ENCODE assay signal across 7 cellular contexts in genomic region chr14:37150414-37150813, GRCh38. TPM values are rescaled to one million over a fixed set of nuclear protein-coding genes. Genes with fewer than 3 reads are reported as not detected.
A peak's percentile ranks its signal among the peaks of the same experiment; 100 is the strongest.
DNase-seq lines count a peak whose midpoint lies in the region; ATAC-seq and TF ChIP-seq lines count a peak whose summit lies in the region.

No MANE protein-coding gene starts in this region.

- DNase-seq in NCI-H1105 (lab: John Stamatoyannopoulos, UW) (peak; percentile 43), globus pallidus (ENCODE audit: low spot score) (peak; percentile 35), tibial artery (no peak)
- no peak for DNase-seq in activated CD4-positive, alpha-beta memory T cell treated with anti-CD3 and anti-CD28 coated beads for 36 hours

- ATAC-seq in SK-N-SH treated with all-trans-retinoic acid at 6 μM for 48 hours: peak; percentile 71; the same call in 2 of the 3 replicates
- ATAC-seq in HG03521 (IDR thresholded peaks at IDR 0.05; ENCODE audit: unreplicated experiment): no peak

- H3K27me3 ChIP-seq in tibial artery: peaks cover 0 to 4% of the 10 kb centered on the region in 2 donors

- intact Hi-C loops in tibial artery (cut with DNase I; ENCODE audit: low total_unique reads): loop anchor here (2.0 kb wide), 1 partner anchor 598 kb away; no protein-coding TSS in a partner anchor
- intact Hi-C loops in activated CD4-positive, alpha-beta memory T cell treated with anti-CD3 and anti-CD28 coated beads for 36 hours (cut with micrococcal nuclease): no loop called here

- H3K4me3 Mint-ChIP-seq in activated CD4-positive, alpha-beta memory T cell treated with anti-CD3 and anti-CD28 coated beads for 36 hours: no peak overlapping the region

- CTCF ChIA-PET in activated CD4-positive, alpha-beta memory T cell treated with anti-CD3 and anti-CD28 coated beads for 36 hours (lab: Charles Lee): interaction anchor here (0.7 to 1.7 kb wide), 7 partner anchors 10 to 895 kb away, joined by 3 to 5 read pairs (median 4); partner anchors contain the start of gene SLC25A21

- no peak overlapping the region for H3K27ac Mint-ChIP-seq in activated CD4-positive, alpha-beta memory T cell treated with anti-CD3 and anti-CD28 coated beads for 36 hours

- no peak overlapping the region for H3K27ac ChIP-seq in tibial artery

- H3K4me1 ChIP-seq in tibial artery: no peaks in the 10 kb centered on the region

- no peaks in the 10 kb centered on the region for H3K4me1 Mint-ChIP-seq in activated CD4-positive, alpha-beta memory T cell treated with anti-CD3 and anti-CD28 coated beads for 36 hours (ENCODE audit: low read depth)

- H3K4me3 ChIP-seq in tibial artery: no peak overlapping the region

- H3K36me3 ChIP-seq in tibial artery: no peaks in the 10 kb centered on the region

- H3K27me3 Mint-ChIP-seq in activated CD4-positive, alpha-beta memory T cell treated with anti-CD3 and anti-CD28 coated beads for 36 hours: peaks cover 1% of the 10 kb centered on the region

- H3K9me3 ChIP-seq in tibial artery: peaks cover 0 to 9% (median 0%) of the 10 kb centered on the region in 3 donors

- TF ChIP-seq CTCF in GM12874 (IDR thresholded peaks at IDR 0.05; ENCODE audit: insufficient read depth, low read depth, low read length) (peak; percentile 42; the same call in 1 of the 2 replicates), tibial artery (IDR thresholded peaks at IDR 0.05) (peak; percentile 62 to 69)

- POLR2A ChIA-PET in activated CD4-positive, alpha-beta memory T cell treated with anti-CD3 and anti-CD28 coated beads for 36 hours (lab: Charles Lee): no interaction called here

- H3K9me3 Mint-ChIP-seq in activated CD4-positive, alpha-beta memory T cell treated with anti-CD3 and anti-CD28 coated beads for 36 hours: peaks cover 8% of the 10 kb centered on the region

- H3K36me3 Mint-ChIP-seq in activated CD4-positive, alpha-beta memory T cell treated with anti-CD3 and anti-CD28 coated beads for 36 hours: peaks cover 3% of the 10 kb centered on the region

TF ChIP-seq in SK-N-SH treated with all-trans-retinoic acid at 6 μM for 48 hours, 23 proteins besides CTCF, POLR2A, EP300 and RAD21:
- TF ChIP-seq TCF4 (CRISPR knock-in tag; IDR thresholded peaks at IDR 0.05; ENCODE audit: borderline replicate concordance): no peak
- no peak for TF ChIP-seq POU6F1 (CRISPR knock-in tag; IDR thresholded peaks at IDR 0.05; ENCODE audit: borderline replicate concordance, low read depth)
- no peak for TF ChIP-seq PATZ1 (CRISPR knock-in tag; IDR thresholded peaks at IDR 0.05; ENCODE audit: borderline replicate concordance)
- TF ChIP-seq GLIS3 (CRISPR knock-in tag; IDR thresholded peaks at IDR 0.05): no peak
- TF ChIP-seq TSHZ2 (CRISPR knock-in tag; IDR thresholded peaks at IDR 0.05): no peak
- TF ChIP-seq RARB (CRISPR knock-in tag; IDR thresholded peaks at IDR 0.05): no peak
- no peak for TF ChIP-seq ZC3H10 (CRISPR knock-in tag; IDR thresholded peaks at IDR 0.05)
- TF ChIP-seq BACH2 (CRISPR knock-in tag; IDR thresholded peaks at IDR 0.05; ENCODE audit: borderline replicate concordance): no peak
- TF ChIP-seq SNAI2 (CRISPR knock-in tag; IDR thresholded peaks at IDR 0.05): no peak
- no peak for TF ChIP-seq ZFP3 (CRISPR knock-in tag; IDR thresholded peaks at IDR 0.05)
- no peak for TF ChIP-seq ZNF70 (CRISPR knock-in tag; IDR thresholded peaks at IDR 0.05)
- TF ChIP-seq CSRNP3 (CRISPR knock-in tag; IDR thresholded peaks at IDR 0.05): no peak

RNA-seq across cellular contexts. Expression of gene SLC25A21, which starts 22.0 kb away (rescaled TPM):
- not detected for total RNA-seq in activated CD4-positive, alpha-beta memory T cell treated with anti-CD3 and anti-CD28 coated beads for 36 hours

RNA-seq across cellular contexts. Expression of gene MIPOL1, which starts 47.3 kb away (rescaled TPM):
- total RNA-seq in activated CD4-positive, alpha-beta memory T cell treated with anti-CD3 and anti-CD28 coated beads for 36 hours: under 1 TPM; 0.14 to 0.51 TPM

Comparison
In these comparisons a context has a peak if more than half of its experiments do, and no peak if none do; other contexts are left out.
1. DNase-seq: peak in NCI-H1105 (single experiment) and globus pallidus (single experiment); none in tibial artery (0 of 2) and activated CD4-positive, alpha-beta memory T cell treated with anti-CD3 and anti-CD28 coated beads for 36 hours (single experiment).